Comparison of ENCODE assay signal across 24 cellular contexts in genomic region chr7:158518915-158519640, GRCh38.
A peak's percentile ranks its signal among the peaks of the same experiment; 100 is the strongest.
DNase-seq lines count a peak whose midpoint lies in the region; ATAC-seq, FAIRE-seq and TF ChIP-seq lines count a peak whose summit lies in the region.
"Had no signal": no experiment of that assay in that cellular context is flagged by ENCODE, and none has a peak within 500 bp of the region (broad histone marks: within the 10 kb centered on the region; RNA-seq: fewer than 3 reads in every experiment).

No MANE protein-coding gene starts in this region.

- no peak for TF ChIP-seq CTCF in kidney (IDR thresholded peaks at IDR 0.05; ENCODE audit: borderline replicate concordance, extremely low read depth, insufficient read depth)

- H3K9ac ChIP-seq in kidney (ENCODE audit: low read length in 2 of 2): no peak overlapping the region
- H3K9ac ChIP-seq: BLaER1 treated with 17β-estradiol and CSF1 and Interleukin-3, amounts not matched to agents 10 nM and 100 nM had no signal

- no peaks in the 10 kb centered on the region for H3K4me1 ChIP-seq in kidney (ENCODE audit: control insufficient read depth in 1 of 2, insufficient read depth in 1 of 2, low read depth in 1 of 2, low read length in 2 of 2)
- H3K4me1 ChIP-seq: A549 had no signal

- H3K36me3 ChIP-seq in kidney (ENCODE audit: control insufficient read depth in 1 of 2, insufficient read depth in 2 of 2, low read length in 2 of 2): no peaks in the 10 kb centered on the region
- H3K36me3 ChIP-seq: BLaER1 treated with 17β-estradiol and CSF1 and Interleukin-3, amounts not matched to agents 10 nM and 100 nM had no signal

- DNase-seq in Right ventricle myocardium inferior (ENCODE audit: missing footprints): peak; percentile 15
- no peak for DNase-seq in cardiac septum (ENCODE audit: low spot score)
- DNase-seq in kidney: peak; percentile 25
- peak; percentile 51 for DNase-seq in superior temporal gyrus (ENCODE audit: extremely low spot score)
- DNase-seq in NCI-H128 (lab: John Stamatoyannopoulos, UW; ENCODE audit: unreplicated experiment): no peak
- DNase-seq: AML-193; CD4-positive, alpha-beta T cell; CD8-positive, alpha-beta T cell; COR-L47; DMS 273 treated with DMSO at 0.1 percent for 48 hours; DMS153; DMS53; DMS79; DND-41; EL; GDM1 had no signal

- intact Hi-C loops in Right ventricle myocardium inferior (cut with DNase I): no loop called here
- intact Hi-C loops in cardiac septum (cut with DNase I): no loop called here
- intact Hi-C loops in kidney (cut with DNase I): no loop called here

- no peak overlapping the region for H3K4me3 ChIP-seq in kidney (ENCODE audit: low read length in 2 of 2)
- H3K4me3 ChIP-seq: A549; BLaER1 treated with 17β-estradiol and CSF1 and Interleukin-3, amounts not matched to agents 10 nM and 100 nM; GM12878 had no signal

- no peak overlapping the region for H3K27ac ChIP-seq in kidney (ENCODE audit: low read depth in 2 of 2, low read length in 2 of 2)
- H3K27ac ChIP-seq: 22Rv1; A549; BLaER1 treated with 17β-estradiol and CSF1 and Interleukin-3, amounts not matched to agents 10 nM and 100 nM; C4-2B had no signal

- no peaks in the 10 kb centered on the region for H3K9me3 ChIP-seq in kidney (ENCODE audit: control insufficient read depth in 1 of 2, low read length in 2 of 2)

- ATAC-seq in Right ventricle myocardium inferior (no peak), GM19455 (IDR thresholded peaks at IDR 0.05; ENCODE audit: unreplicated experiment) (no peak)
- ATAC-seq: A549; CD8-positive, alpha-beta T cell; GM12878 had no signal

- FAIRE-seq in kidney (lab: Jason Lieb, UNC): no peak
- FAIRE-seq: A549, GM12878, GM12892, GM18507 had no signal

Comparison
In these comparisons a context has a peak if more than half of its experiments do, and no peak if none do; other contexts are left out.
1. DNase-seq: peak in Right ventricle myocardium inferior (single experiment), kidney (single experiment) and superior temporal gyrus (single experiment); none in cardiac septum (single experiment) and NCI-H128 (single experiment).